Comparison of ENCODE assay signal across 9 cellular contexts in the genomic region with DNA sequence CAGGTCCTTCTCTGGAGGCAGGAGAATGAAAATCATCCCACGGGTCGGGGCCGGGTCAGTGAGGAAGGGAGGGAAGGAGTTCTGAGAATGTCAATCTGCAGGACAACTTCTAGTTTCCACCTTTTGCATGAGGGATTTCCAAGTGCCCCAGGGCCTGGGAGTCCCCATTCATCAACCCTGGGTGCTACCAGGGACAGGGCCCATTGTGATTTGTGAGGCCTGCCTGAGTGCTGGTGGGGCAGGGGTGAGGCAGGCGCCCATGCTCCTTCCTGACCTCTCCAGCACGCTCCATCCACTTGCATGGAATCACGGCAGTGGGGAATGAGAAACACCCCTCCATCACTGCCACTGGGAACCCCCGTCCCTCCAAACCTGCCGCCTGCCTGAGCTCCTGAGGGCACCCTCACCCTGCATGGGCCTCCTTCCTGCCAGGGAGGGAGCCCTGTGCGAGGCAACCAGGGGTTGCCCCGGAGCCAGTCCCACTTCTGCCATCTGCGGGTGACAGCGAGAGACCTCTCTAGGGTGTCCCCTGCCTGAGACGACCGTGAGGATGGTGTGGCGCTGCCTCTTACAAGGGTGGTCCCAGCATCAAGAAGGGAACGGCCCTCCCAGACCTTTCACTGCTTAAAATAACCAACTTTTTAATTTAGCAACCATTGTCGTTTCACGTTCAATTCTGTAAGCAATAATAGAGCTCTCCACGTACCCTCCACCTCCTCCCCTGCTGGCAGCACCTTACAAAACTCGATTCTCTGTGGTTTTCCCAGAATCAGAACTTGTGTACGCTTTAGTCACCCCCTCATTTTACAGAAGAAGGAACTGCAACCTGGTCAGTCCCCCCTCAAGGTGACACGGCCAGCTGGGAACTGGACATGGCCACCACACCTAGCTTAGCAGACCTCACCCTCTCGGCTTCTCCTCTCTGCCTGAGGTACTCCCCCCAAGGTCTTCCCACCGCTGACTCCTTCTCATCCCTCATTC. TPM values are rescaled to one million over a fixed set of nuclear protein-coding genes. Genes with fewer than 3 reads are reported as not detected.
A peak's percentile ranks its signal among the peaks of the same experiment; 100 is the strongest.
DNase-seq lines count a peak whose midpoint lies in the region; ATAC-seq and TF ChIP-seq lines count a peak whose summit lies in the region.
"Had no signal": no experiment of that assay in that cellular context is flagged by ENCODE, and none has a peak within 500 bp of the region (broad histone marks: within the 10 kb centered on the region; RNA-seq: fewer than 3 reads in every experiment).

No MANE protein-coding gene starts in this region.

- no peaks in the 10 kb centered on the region for H3K9me3 Mint-ChIP-seq in MCF 10A (ENCODE audit: unreplicated experiment)
- H3K9me3 Mint-ChIP-seq in dendritic cell treated with granulocyte-macrophage colony-stimulating factor and Interleukin-4, amounts not matched to agents 40 ng/mL and 50 ng/mL, for 4 days, result no peaks in the 10 kb centered on the region

- TF ChIP-seq CTCF in MCF 10A (IDR thresholded peaks at IDR 0.05; ENCODE audit: unreplicated experiment), result no peak
- no peak for TF ChIP-seq CTCF in breast epithelium (IDR thresholded peaks at IDR 0.05)
- no peak for TF ChIP-seq CTCF in OCI-LY1 (IDR thresholded peaks at IDR 0.05; ENCODE audit: low read length)
- no peak for TF ChIP-seq CTCF in tibial artery (IDR thresholded peaks at IDR 0.05)
- TF ChIP-seq CTCF in heart left ventricle (IDR thresholded peaks at IDR 0.05), result no peak

- no peaks in the 10 kb centered on the region for H3K9me2 ChIP-seq in OCI-LY1 (ENCODE audit: low read depth, low read length)

- POLR2A ChIA-PET in MCF 10A (lab: Yijun Ruan, JAX), result interaction anchor here (0.6 to 1.1 kb wide), 2 partner anchors 310 to 336 kb away, joined by 3 read pairs; no protein-coding TSS in a partner anchor

- no peak overlapping the region for H3K4me3 ChIP-seq in breast epithelium
- no peak overlapping the region for H3K4me3 ChIP-seq in OCI-LY1 (ENCODE audit: low read depth, low read length, poor library complexity, severe bottlenecking)
- no peak overlapping the region for H3K4me3 ChIP-seq in tibial artery
- no peak overlapping the region for H3K4me3 ChIP-seq in heart left ventricle
- H3K4me3 ChIP-seq: cardiac muscle cell had no signal

- DNase-seq in MCF 10A (ENCODE audit: unreplicated experiment) (no peak), breast epithelium (ENCODE audit: low spot score in 2 of 2) (no peak), tibial artery (no peak), glomerular visceral epithelial cell (ENCODE audit: extremely low spot score) (no peak), heart left ventricle (no peak), middle frontal gyrus (ENCODE audit: extremely low spot score, low spot score) (no peak)

- BruUV-seq in MCF 10A (replicated peaks; lab: Mats Ljungman, UMichigan), result no TSS peak

- intact Hi-C loops in MCF 10A (cut with micrococcal nuclease), result no loop called here
- intact Hi-C loops in breast epithelium (cut with DNase I; ENCODE audit: low total_unique reads), result no loop called here
- intact Hi-C loops in dendritic cell treated with granulocyte-macrophage colony-stimulating factor and Interleukin-4, amounts not matched to agents 40 ng/mL and 50 ng/mL, for 4 days (cut with micrococcal nuclease), result no loop called here
- intact Hi-C loops in tibial artery (cut with DNase I; ENCODE audit: low total_unique reads), result no loop called here
- intact Hi-C loops in heart left ventricle (cut with DNase I), result no loop called here

- no peaks in the 10 kb centered on the region for H4K20me1 ChIP-seq in OCI-LY1 (ENCODE audit: insufficient read depth, low read length)

- no peaks in the 10 kb centered on the region for H3F3A ChIP-seq in OCI-LY1 (ENCODE audit: insufficient read depth, low read length)

- no peaks in the 10 kb centered on the region for H3K9me3 ChIP-seq in breast epithelium
- H3K9me3 ChIP-seq in OCI-LY1 (ENCODE audit: low read length), result no peaks in the 10 kb centered on the region
- no peaks in the 10 kb centered on the region for H3K9me3 ChIP-seq in tibial artery
- H3K9me3 ChIP-seq in heart left ventricle, result no peaks in the 10 kb centered on the region

- H3K4me3 Mint-ChIP-seq in MCF 10A (ENCODE audit: unreplicated experiment), result no peak overlapping the region
- peak overlapping the region; percentile 11 for H3K4me3 Mint-ChIP-seq in dendritic cell treated with granulocyte-macrophage colony-stimulating factor and Interleukin-4, amounts not matched to agents 40 ng/mL and 50 ng/mL, for 4 days

- H3K4me1 ChIP-seq in breast epithelium, result no peaks in the 10 kb centered on the region
- peaks cover 38% of the 10 kb centered on the region for H3K4me1 ChIP-seq in OCI-LY1 (ENCODE audit: insufficient read depth, low read length, severe bottlenecking)
- H3K4me1 ChIP-seq in tibial artery, result peaks cover 0 to 100% (median 75%) of the 10 kb centered on the region in 4 donors
- H3K4me1 ChIP-seq in heart left ventricle, result peaks cover 0 to 88% (median 39%) of the 10 kb centered on the region in 12 donors

- peak overlapping the region; percentile 62 for H3K27ac Mint-ChIP-seq in MCF 10A (ENCODE audit: low read depth, unreplicated experiment)
- H3K27ac Mint-ChIP-seq in dendritic cell treated with granulocyte-macrophage colony-stimulating factor and Interleukin-4, amounts not matched to agents 40 ng/mL and 50 ng/mL, for 4 days, result peak overlapping the region; percentile 42

- no peak overlapping the region for H3K4me2 ChIP-seq in OCI-LY1 (ENCODE audit: low read length)

- CTCF ChIA-PET in MCF 10A (lab: Yijun Ruan, JAX), result interaction anchor here (0.7 to 2.3 kb wide), 6 partner anchors 12 to 528 kb away, joined by 3 to 8 read pairs (median 4); no protein-coding TSS in a partner anchor

- peaks cover 16% of the 10 kb centered on the region for H3K4me1 Mint-ChIP-seq in MCF 10A (ENCODE audit: insufficient read depth, unreplicated experiment)
- H3K4me1 Mint-ChIP-seq in dendritic cell treated with granulocyte-macrophage colony-stimulating factor and Interleukin-4, amounts not matched to agents 40 ng/mL and 50 ng/mL, for 4 days (ENCODE audit: low read depth), result peaks cover 50% of the 10 kb centered on the region

- H3K36me3 ChIP-seq in breast epithelium (no peaks in the 10 kb centered on the region), OCI-LY1 (ENCODE audit: insufficient read depth, low read length) (no peaks in the 10 kb centered on the region), tibial artery (no peaks in the 10 kb centered on the region), heart left ventricle (no peaks in the 10 kb centered on the region)
- H3K36me3 ChIP-seq: cardiac muscle cell had no signal

- WGBS in heart left ventricle, 4 donors, result 82 to 91% (median 88%) methylated on average over 20 to 24 of the region's 24 CpGs

- H3K27me3 ChIP-seq in breast epithelium (no peaks in the 10 kb centered on the region), OCI-LY1 (ENCODE audit: insufficient read depth, low read length) (peaks cover 7% of the 10 kb centered on the region; the same call in 1 of the 2 replicates), tibial artery (no peaks in the 10 kb centered on the region), heart left ventricle (no peaks in the 10 kb centered on the region)
- H3K27me3 ChIP-seq: cardiac muscle cell had no signal

- peak overlapping the region in 1 of 2 donors; percentile 3 for H3K27ac ChIP-seq in breast epithelium
- H3K27ac ChIP-seq in OCI-LY1 (ENCODE audit: low read depth, low read length, poor library complexity, severe bottlenecking), result peak overlapping the region; percentile 69
- peak overlapping the region; percentile 67 to 78 for H3K27ac ChIP-seq in tibial artery
- no peak overlapping the region for H3K27ac ChIP-seq in heart left ventricle
- H3K27ac ChIP-seq: cardiac muscle cell had no signal

- no peaks in the 10 kb centered on the region for H3K27me3 Mint-ChIP-seq in MCF 10A (ENCODE audit: insufficient read depth, unreplicated experiment)
- peaks cover 60% of the 10 kb centered on the region for H3K27me3 Mint-ChIP-seq in dendritic cell treated with granulocyte-macrophage colony-stimulating factor and Interleukin-4, amounts not matched to agents 40 ng/mL and 50 ng/mL, for 4 days

- H2AFZ ChIP-seq in OCI-LY1 (ENCODE audit: low read length), result no peak overlapping the region

- no peak overlapping the region for H3K9ac ChIP-seq in OCI-LY1 (ENCODE audit: low read length)

- ATAC-seq in heart left ventricle, result no peak

- no peaks in the 10 kb centered on the region for H3K79me2 ChIP-seq in OCI-LY1 (ENCODE audit: insufficient read depth, low read length)

- no peak for TF ChIP-seq POLR2A in breast epithelium (IDR thresholded peaks at IDR 0.05)
- no peak for TF ChIP-seq POLR2A in heart left ventricle (IDR thresholded peaks at IDR 0.05)

- H3K36me3 Mint-ChIP-seq in MCF 10A (ENCODE audit: insufficient read depth, unreplicated experiment), result no peaks in the 10 kb centered on the region
- no peaks in the 10 kb centered on the region for H3K36me3 Mint-ChIP-seq in dendritic cell treated with granulocyte-macrophage colony-stimulating factor and Interleukin-4, amounts not matched to agents 40 ng/mL and 50 ng/mL, for 4 days (ENCODE audit: low read depth)

RNA-seq across cellular contexts. Expression of a gene that starts 28.6 kb away (rescaled TPM):
- 60.6 and 68.5 TPM in 2 replicates for total RNA-seq in MCF 10A (2022)
- total RNA-seq in breast epithelium, result 10 to 100 TPM in 2 of 3 donors, 1 to 10 TPM in 1; 9.2 to 13.2 (median 13.1) TPM
- 10 to 100 TPM; 25.1 to 91.4 (median 30.0) TPM for total RNA-seq in heart left ventricle
- 100 to 1,000 TPM in 1 of 2 donors, 10 to 100 TPM in 1; 12.6 to 115 TPM for polyA plus RNA-seq in heart left ventricle

Comparison
In these comparisons a context has a peak if more than half of its experiments do, and no peak if none do; other contexts are left out.
1. H3K27ac ChIP-seq: peak in OCI-LY1 (single experiment) and tibial artery (2 of 2); none in heart left ventricle (0 of 12).